ENCODE assay signal across 20 cellular contexts in genomic region chr2:201996006-201996405, GRCh38. TPM values are rescaled to one million over a fixed set of nuclear protein-coding genes. Genes with fewer than 3 reads are reported as not detected.
A peak's percentile ranks its signal among the peaks of the same experiment; 100 is the strongest.
DNase-seq lines count a peak whose midpoint lies in the region; ATAC-seq, FAIRE-seq and TF ChIP-seq lines count a peak whose summit lies in the region.
"Had no signal": no experiment of that assay in that cellular context is flagged by ENCODE, and none has a peak within 500 bp of the region (broad histone marks: within the 10 kb centered on the region; RNA-seq: fewer than 3 reads in every experiment).

No MANE protein-coding gene starts in this region.

- peak overlapping the region; percentile 49 for H4K5ac ChIP-seq in H9 (ENCODE audit: insufficient read length, low read depth, low read length)

- no peak overlapping the region for H2BK120ac ChIP-seq in H9 (ENCODE audit: low read depth, low read length, poor library complexity, severe bottlenecking)

- no peak overlapping the region for H2BK12ac ChIP-seq in H9 (ENCODE audit: insufficient read length, low read depth, low read length)

- H2BK15ac ChIP-seq in H9 (ENCODE audit: low read depth, low read length) = no peak overlapping the region

- H2BK20ac ChIP-seq in H9 (ENCODE audit: low read depth, low read length, poor library complexity, severe bottlenecking) = no peak overlapping the region

- H3K9me3 ChIP-seq in H9 (ENCODE audit: control insufficient read depth, low read depth, low read length) (no peaks in the 10 kb centered on the region), pancreas (no peaks in the 10 kb centered on the region)
- H3K9me3 ChIP-seq: thoracic aorta had no signal

- H3K4me1 Mint-ChIP-seq in H9 (peaks cover 64 to 78% of the 10 kb centered on the region in 2 experiments), HFFc6 (ENCODE audit: low read depth) (no peaks in the 10 kb centered on the region)
- no peaks in the 10 kb centered on the region for H3K4me1 Mint-ChIP-seq in activated CD4-positive, alpha-beta T cell treated with anti-CD3 and anti-CD28 coated beads, Interleukin-2, amount 10 ng/mL, durations not matched to agents 7 days and 5 days

- no peak for FAIRE-seq in pancreas (lab: Jason Lieb, UNC)
- FAIRE-seq: GM12891 had no signal

- H3K79me2 ChIP-seq in H9 (ENCODE audit: insufficient read depth, low read length) = no peaks in the 10 kb centered on the region

- H2AK5ac ChIP-seq in H9 (ENCODE audit: insufficient read length, low read length) = no peak overlapping the region

- ATAC-seq in pancreas = peak in 3 of 4 donors; percentile 58 to 76 (median 70)
- ATAC-seq: left cardiac atrium, T-helper 17 cell had no signal

- H3K14ac ChIP-seq in H9 (ENCODE audit: insufficient read depth, low read length) = no peak overlapping the region; the same call in 1 of the 2 replicates

- no peak overlapping the region for H4K91ac ChIP-seq in H9 (ENCODE audit: insufficient read length, low read depth, low read length)

- H3K56ac ChIP-seq in H9 (ENCODE audit: insufficient read length, low read depth, low read length) = no peak overlapping the region

- H3K4me3 Mint-ChIP-seq in H9 (peak overlapping the region; percentile 8 to 31; a peak in 3 of 5 replicates), HFFc6 (no peak overlapping the region)
- no peak overlapping the region for H3K4me3 Mint-ChIP-seq in activated CD4-positive, alpha-beta T cell treated with anti-CD3 and anti-CD28 coated beads, Interleukin-2, amount 10 ng/mL, durations not matched to agents 7 days and 5 days
- H3K4me3 Mint-ChIP-seq: activated T-helper 1 cell treated with anti-CD3 and anti-CD28 coated beads, Interleukin-12 subunit alpha, Interleukin-12 subunit beta, Interleukin-2, Interleukin-4 antibody, amounts not matched to agents 30 ng/mL and 10 ng/mL and 1 ng/mL, durations not matched to agents 14 hours and 24 hours and 36 hours; T-helper 17 cell had no signal

- H3K4me2 ChIP-seq in H9 (ENCODE audit: insufficient read depth, insufficient read length, low read length) = peak overlapping the region; percentile 30

- no peak for TF ChIP-seq CTCF in H9 (conservative IDR thresholded peaks at IDR 0.05)
- no peak for TF ChIP-seq CTCF in RWPE1 (conservative IDR thresholded peaks at IDR 0.05; ENCODE audit: low read depth)
- no peak for TF ChIP-seq CTCF in pancreas (IDR thresholded peaks at IDR 0.05)
- TF ChIP-seq CTCF in HFFc6 (IDR thresholded peaks at IDR 0.05) = no peak

- no CpG with 5 or more reads among the region's 11 CpGs for WGBS in H9 (ENCODE audit: extremely low coverage, insufficient read length, low lambda C conversion rate)
- WGBS in pancreas, 2 donors = 35 to 45% methylated on average over 11 of the region's 11 CpGs

- H3K9me3 Mint-ChIP-seq in H9 (no peaks in the 10 kb centered on the region), HFFc6 (no peaks in the 10 kb centered on the region)
- no peaks in the 10 kb centered on the region for H3K9me3 Mint-ChIP-seq in activated CD4-positive, alpha-beta T cell treated with anti-CD3 and anti-CD28 coated beads, Interleukin-2, amount 10 ng/mL, durations not matched to agents 7 days and 5 days
- H3K9me3 Mint-ChIP-seq: activated T-helper 1 cell treated with anti-CD3 and anti-CD28 coated beads, Interleukin-12 subunit alpha, Interleukin-12 subunit beta, Interleukin-2, Interleukin-4 antibody, amounts not matched to agents 30 ng/mL and 10 ng/mL and 1 ng/mL, durations not matched to agents 14 hours and 24 hours and 36 hours had no signal

- H2AFZ ChIP-seq in H9 (ENCODE audit: low read length) = no peak overlapping the region

- no peak overlapping the region for H3K23ac ChIP-seq in H9 (ENCODE audit: insufficient read length, low read depth, low read length)

- POLR2A ChIA-PET in RWPE1 (lab: Yijun Ruan, JAX; ENCODE audit: low non-redundant PET) = no interaction called here
- POLR2A ChIA-PET in activated CD4-positive, alpha-beta T cell treated with anti-CD3 and anti-CD28 coated beads, Interleukin-2, amount 10 ng/mL, durations not matched to agents 7 days and 5 days (lab: Charles Lee) = no interaction called here

- H3K18ac ChIP-seq in H9 (ENCODE audit: insufficient read length, low read depth, low read length) = peak overlapping the region; percentile 2

- H3K9ac ChIP-seq in H9 (ENCODE audit: extremely low read depth, insufficient read length, low read length) = peak overlapping the region; percentile 31

- H4K20me1 ChIP-seq in H9 (ENCODE audit: control insufficient read depth, insufficient read depth, insufficient read length) = no peaks in the 10 kb centered on the region

- no peak overlapping the region for H3K4ac ChIP-seq in H9 (ENCODE audit: low read depth, low read length)

- intact Hi-C loops in pancreas (cut with DNase I) = no loop called here

- peaks cover 13% of the 10 kb centered on the region for H3K4me1 ChIP-seq in H9 (ENCODE audit: insufficient read depth, low read length)
- H3K4me1 ChIP-seq in pancreas = no peaks in the 10 kb centered on the region

- DNase-seq in H9 (peak; percentile 91), RWPE1 (ENCODE audit: low spot score) (peak; percentile 38), iPS DF 4.7 (ENCODE audit: extremely low read depth, low spot score) (peak; percentile 94), pancreas (peak in 1 of 6 donors; percentile 12), HFFc6 (no peak), NCI-H2107 treated with DMSO at 0.1 percent for 48 hours (lab: John Stamatoyannopoulos, UW; ENCODE audit: unreplicated experiment) (no peak)
- DNase-seq in activated CD4-positive, alpha-beta T cell treated with anti-CD3 and anti-CD28 coated beads, Interleukin-2, amount 10 ng/mL, durations not matched to agents 7 days and 5 days = no peak
- DNase-seq in activated CD8-positive, alpha-beta memory T cell treated with anti-CD3 and anti-CD28 coated beads for 24 hours = no peak
- DNase-seq: activated CD4-positive, CD25-positive, alpha-beta regulatory T cell; AML-193; dorsolateral prefrontal cortex; GF-D8; left cardiac atrium; NCI-H146; NCI-H345; SHP77; T-helper 17 cell had no signal

- H4K8ac ChIP-seq in H9 (replicated peaks; ENCODE audit: insufficient read length, low read depth, low read length) = no peak overlapping the region

- H3K27ac Mint-ChIP-seq in H9 (peak overlapping the region; percentile 90 to 98 (median 96)), HFFc6 (no peak overlapping the region)
- no peak overlapping the region for H3K27ac Mint-ChIP-seq in activated CD4-positive, alpha-beta T cell treated with anti-CD3 and anti-CD28 coated beads, Interleukin-2, amount 10 ng/mL, durations not matched to agents 7 days and 5 days
- H3K27ac Mint-ChIP-seq: activated T-helper 1 cell treated with anti-CD3 and anti-CD28 coated beads, Interleukin-12 subunit alpha, Interleukin-12 subunit beta, Interleukin-2, Interleukin-4 antibody, amounts not matched to agents 30 ng/mL and 10 ng/mL and 1 ng/mL, durations not matched to agents 14 hours and 24 hours and 36 hours; T-helper 17 cell had no signal

- no peaks in the 10 kb centered on the region for H3K23me2 ChIP-seq in H9 (ENCODE audit: insufficient read length, low read depth, low read length, poor library complexity, severe bottlenecking)

- CTCF ChIA-PET in RWPE1 (lab: Yijun Ruan, JAX) = no interaction called here
- CTCF ChIA-PET in activated CD4-positive, alpha-beta T cell treated with anti-CD3 and anti-CD28 coated beads, Interleukin-2, amount 10 ng/mL, durations not matched to agents 7 days and 5 days (lab: Charles Lee) = no interaction called here

- H3K36me3 Mint-ChIP-seq in H9 (ENCODE audit: insufficient read depth in 1 of 3, low read depth in 3 of 3) = peaks cover 0 to 10% (median 4%) of the 10 kb centered on the region in 3 experiments; a peak in 3 of 7 replicates
- H3K36me3 Mint-ChIP-seq in HFFc6 (ENCODE audit: low read depth) = no peaks in the 10 kb centered on the region
- no peaks in the 10 kb centered on the region for H3K36me3 Mint-ChIP-seq in activated CD4-positive, alpha-beta T cell treated with anti-CD3 and anti-CD28 coated beads, Interleukin-2, amount 10 ng/mL, durations not matched to agents 7 days and 5 days (ENCODE audit: low read depth)

- H3K27ac ChIP-seq in H9 (ENCODE audit: insufficient read length, low read depth, low read length) (peak overlapping the region; percentile 97), RWPE1 (no peak overlapping the region), pancreas (peak overlapping the region in 3 of 4 donors; percentile 33 to 71 (median 68))
- H3K27ac ChIP-seq: dorsolateral prefrontal cortex, thoracic aorta had no signal

- H3K79me1 ChIP-seq in H9 (ENCODE audit: insufficient read depth, low read depth, low read length, poor library complexity, severe bottlenecking) = no peaks in the 10 kb centered on the region

- H3K27me3 Mint-ChIP-seq in H9 (ENCODE audit: low read depth) (no peaks in the 10 kb centered on the region; the same call in 1 of the 2 replicates), HFFc6 (ENCODE audit: insufficient read depth) (no peaks in the 10 kb centered on the region; the same call in 1 of the 2 replicates)
- no peaks in the 10 kb centered on the region for H3K27me3 Mint-ChIP-seq in activated CD4-positive, alpha-beta T cell treated with anti-CD3 and anti-CD28 coated beads, Interleukin-2, amount 10 ng/mL, durations not matched to agents 7 days and 5 days

- peak overlapping the region; percentile 13 for H2BK5ac ChIP-seq in H9 (ENCODE audit: insufficient read length, low read length)

- H3K27me3 ChIP-seq in H9 (ENCODE audit: insufficient read depth, low read length) (no peaks in the 10 kb centered on the region), pancreas (no peaks in the 10 kb centered on the region)

- no peak overlapping the region for H3T11ph ChIP-seq in H9 (ENCODE audit: low read length)

- H3K4me3 ChIP-seq in pancreas = no peak overlapping the region
- H3K4me3 ChIP-seq: dorsolateral prefrontal cortex, thoracic aorta had no signal

- no peaks in the 10 kb centered on the region for H3K36me3 ChIP-seq in pancreas
- H3K36me3 ChIP-seq: thoracic aorta had no signal

RNA-seq across cellular contexts. Expression of gene FZD7, which starts 37.6 kb away (rescaled TPM):
- 302 and 309 TPM in 2 replicates for total RNA-seq in H9 (2021)
- total RNA-seq in pancreas = 1 to 10 TPM in 3 of 6 donors, under 1 TPM in 3; 0.60 to 5.2 (median 1.5) TPM
- polyA plus RNA-seq in pancreas = 1 to 10 TPM in 1 of 2 donors, under 1 TPM in 1; 0.53 to 1.2 TPM
- 100 to 1,000 TPM; 111 to 147 (median 117) TPM for total RNA-seq in HFFc6 (2021; fragmentation: NEBNext Ultra II Directional; extraction: Animal tissue kit (Norgen Biotek cat#: 25700))
- under 1 TPM; 0.10 to 0.12 TPM for total RNA-seq in activated CD4-positive, alpha-beta T cell treated with anti-CD3 and anti-CD28 coated beads, Interleukin-2, amount 10 ng/mL, durations not matched to agents 7 days and 5 days

Comparison
In these comparisons a context has a peak if more than half of its experiments do, and no peak if none do; other contexts are left out.
1. DNase-seq: peak in H9 (single experiment), RWPE1 (single experiment) and iPS DF 4.7 (single experiment); none in HFFc6 (single experiment), activated CD4-positive, alpha-beta T cell treated with anti-CD3 and anti-CD28 coated beads, Interleukin-2, amount 10 ng/mL, durations not matched to agents 7 days and 5 days (single experiment), activated CD8-positive, alpha-beta memory T cell treated with anti-CD3 and anti-CD28 coated beads for 24 hours (single experiment) and NCI-H2107 treated with DMSO at 0.1 percent for 48 hours (single experiment).
2. H3K27ac Mint-ChIP-seq: peak in H9 (3 of 3); none in HFFc6 (single experiment) and activated CD4-positive, alpha-beta T cell treated with anti-CD3 and anti-CD28 coated beads, Interleukin-2, amount 10 ng/mL, durations not matched to agents 7 days and 5 days (single experiment).
3. H3K4me3 Mint-ChIP-seq: peak in H9 (2 of 2); none in HFFc6 (single experiment) and activated CD4-positive, alpha-beta T cell treated with anti-CD3 and anti-CD28 coated beads, Interleukin-2, amount 10 ng/mL, durations not matched to agents 7 days and 5 days (single experiment).
4. RNA of gene FZD7, which starts 37.6 kb away (total RNA-seq): 302 to 309 TPM in H9 and 111 to 147 TPM in HFFc6; 0.60 to 5.2 TPM in pancreas and 0.10 to 0.12 TPM in activated CD4-positive, alpha-beta T cell treated with anti-CD3 and anti-CD28 coated beads, Interleukin-2, amount 10 ng/mL, durations not matched to agents 7 days and 5 days; every median in the first group is over 10 times any median in the second.